Comparison of ENCODE assay signal across 15 cellular contexts in genomic region chr5:75601567-75601966, GRCh38.
"Had no signal": no experiment of that assay in that cellular context is flagged by ENCODE, and none has a peak within 500 bp of the region (broad histone marks: within the 10 kb centered on the region; RNA-seq: fewer than 3 reads in every experiment).

No MANE protein-coding gene starts in this region.

- DNase-seq: activated CD4-positive, alpha-beta T cell treated with anti-CD3 and anti-CD28 coated beads, Interleukin-2, amount 10 ng/mL, durations not matched to agents 7 days and 5 days; activated CD4-positive, CD25-positive, alpha-beta regulatory T cell; activated naive CD8-positive, alpha-beta T cell treated with anti-CD3 and anti-CD28 coated beads, Interleukin-2, amount 10 ng/mL, durations not matched to agents 7 days and 5 days; erythroblast; hippocampal formation; left ventricle myocardium inferior; nucleus accumbens; stimulated activated CD4-positive, alpha-beta T cell treated with anti-CD3 and anti-CD28 coated beads, Interleukin-2, amount 100 ng/mL, for 48 hours; T-helper 2 cell had no signal

- H3K27ac ChIP-seq: left ventricle myocardium inferior had no signal

- H3K27me3 Mint-ChIP-seq: activated CD4-positive, alpha-beta T cell treated with anti-CD3 and anti-CD28 coated beads, Interleukin-2, amount 10 ng/mL, durations not matched to agents 7 days and 5 days; activated naive CD8-positive, alpha-beta T cell treated with anti-CD3 and anti-CD28 coated beads, Interleukin-2, amount 10 ng/mL, durations not matched to agents 7 days and 5 days; natural killer cell treated with Interleukin-12 subunit alpha and Interleukin-12 subunit beta and Interleukin-15 and Interleukin-18, amount 100 ng/mL, for 72 hours; stimulated activated memory B cell treated with anti-CD40 and anti-IgM and Interleukin-4, amounts not matched to agents 10 μg/mL and 1 μg/mL and 100 μg/mL, for 72 hours had no signal

- H3K27ac Mint-ChIP-seq: activated CD4-positive, alpha-beta T cell treated with anti-CD3 and anti-CD28 coated beads, Interleukin-2, amount 10 ng/mL, durations not matched to agents 7 days and 5 days; activated naive CD8-positive, alpha-beta T cell treated with anti-CD3 and anti-CD28 coated beads, Interleukin-2, amount 10 ng/mL, durations not matched to agents 7 days and 5 days; activated T-helper 1 cell treated with anti-CD3 and anti-CD28 coated beads, Interleukin-12 subunit alpha, Interleukin-12 subunit beta, Interleukin-2, Interleukin-4 antibody, amounts not matched to agents 30 ng/mL and 10 ng/mL and 1 ng/mL, durations not matched to agents 14 hours and 24 hours and 36 hours; natural killer cell treated with Interleukin-12 subunit alpha and Interleukin-12 subunit beta and Interleukin-15 and Interleukin-18, amount 100 ng/mL, for 72 hours; stimulated activated memory B cell treated with anti-CD40 and anti-IgM and Interleukin-4, amounts not matched to agents 10 μg/mL and 1 μg/mL and 100 μg/mL, for 72 hours had no signal

- FAIRE-seq: bronchial epithelial cell, TTC549, urothelium cell line had no signal

- H3K4me3 Mint-ChIP-seq: activated CD4-positive, alpha-beta T cell treated with anti-CD3 and anti-CD28 coated beads, Interleukin-2, amount 10 ng/mL, durations not matched to agents 7 days and 5 days; activated naive CD8-positive, alpha-beta T cell treated with anti-CD3 and anti-CD28 coated beads, Interleukin-2, amount 10 ng/mL, durations not matched to agents 7 days and 5 days; activated T-helper 1 cell treated with anti-CD3 and anti-CD28 coated beads, Interleukin-12 subunit alpha, Interleukin-12 subunit beta, Interleukin-2, Interleukin-4 antibody, amounts not matched to agents 30 ng/mL and 10 ng/mL and 1 ng/mL, durations not matched to agents 14 hours and 24 hours and 36 hours; natural killer cell treated with Interleukin-12 subunit alpha and Interleukin-12 subunit beta and Interleukin-15 and Interleukin-18, amount 100 ng/mL, for 72 hours; stimulated activated memory B cell treated with anti-CD40 and anti-IgM and Interleukin-4, amounts not matched to agents 10 μg/mL and 1 μg/mL and 100 μg/mL, for 72 hours had no signal

- H3K4me3 ChIP-seq: left ventricle myocardium inferior had no signal

- H3K9me3 Mint-ChIP-seq: activated CD4-positive, alpha-beta T cell treated with anti-CD3 and anti-CD28 coated beads, Interleukin-2, amount 10 ng/mL, durations not matched to agents 7 days and 5 days; activated naive CD8-positive, alpha-beta T cell treated with anti-CD3 and anti-CD28 coated beads, Interleukin-2, amount 10 ng/mL, durations not matched to agents 7 days and 5 days; activated T-helper 1 cell treated with anti-CD3 and anti-CD28 coated beads, Interleukin-12 subunit alpha, Interleukin-12 subunit beta, Interleukin-2, Interleukin-4 antibody, amounts not matched to agents 30 ng/mL and 10 ng/mL and 1 ng/mL, durations not matched to agents 14 hours and 24 hours and 36 hours; natural killer cell treated with Interleukin-12 subunit alpha and Interleukin-12 subunit beta and Interleukin-15 and Interleukin-18, amount 100 ng/mL, for 72 hours; stimulated activated memory B cell treated with anti-CD40 and anti-IgM and Interleukin-4, amounts not matched to agents 10 μg/mL and 1 μg/mL and 100 μg/mL, for 72 hours had no signal

- H3K9me3 ChIP-seq: left ventricle myocardium inferior had no signal
